ENCODE assay signal across 10 cellular contexts in the genomic region with DNA sequence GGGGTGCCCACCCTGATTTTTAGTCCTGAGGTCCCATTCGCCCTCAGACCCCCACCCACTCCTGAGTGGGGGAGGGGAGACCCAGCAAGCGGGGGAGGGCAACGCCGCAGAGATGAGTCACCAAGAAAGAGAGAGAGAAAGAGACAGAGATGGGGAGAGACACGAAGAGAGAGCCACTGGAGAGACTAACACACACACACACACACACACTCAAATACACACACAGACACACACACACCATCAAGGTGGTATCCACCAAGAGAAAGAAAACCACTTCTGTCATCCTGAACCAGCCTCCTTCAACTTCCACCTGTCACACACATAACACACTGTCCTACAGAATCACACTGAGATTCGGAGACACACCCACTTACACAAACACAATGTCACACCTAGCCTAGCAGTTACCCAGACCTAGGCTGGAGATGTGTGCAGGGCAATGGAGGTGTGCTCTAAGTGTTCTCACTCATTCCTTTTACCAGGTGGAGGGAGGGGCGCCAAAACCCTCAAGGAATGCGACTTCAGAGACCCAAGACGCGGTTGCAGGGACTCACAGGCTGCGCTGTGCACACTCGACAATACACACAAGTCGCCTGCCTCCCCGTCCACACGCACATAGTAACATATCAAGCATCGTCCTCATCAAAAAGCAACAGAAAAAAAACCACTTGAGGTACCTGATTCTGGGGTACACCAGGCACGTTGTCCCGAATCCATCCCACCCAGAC. TPM values are rescaled to one million over a fixed set of nuclear protein-coding genes. Genes with fewer than 3 reads are reported as not detected.
DNase-seq lines count a peak whose midpoint lies in the region; ATAC-seq, FAIRE-seq and TF ChIP-seq lines count a peak whose summit lies in the region.
"Had no signal": no experiment of that assay in that cellular context is flagged by ENCODE, and none has a peak within 500 bp of the region (broad histone marks: within the 10 kb centered on the region; RNA-seq: fewer than 3 reads in every experiment).

No MANE protein-coding gene starts in this region.

- no peak overlapping the region for H3K27ac ChIP-seq in HUES6 (ENCODE audit: low read depth, low read length)
- H3K27ac ChIP-seq: suprapubic skin had no signal

- H3K4me3 Mint-ChIP-seq in activated T-helper 17 cell treated with anti-CD3 and anti-CD28 coated beads, Interleukin-2, amount 50 U/mL, for 72 hours, result peak overlapping the region; percentile 54
- peak overlapping the region; percentile 1 for H3K4me3 Mint-ChIP-seq in natural killer cell
- H3K4me3 Mint-ChIP-seq: memory B cell had no signal

- no peak for FAIRE-seq in D721Med (lab: Jason Lieb, UNC)

- DNase-seq in COLO668 (lab: John Stamatoyannopoulos, UW; ENCODE audit: unreplicated experiment) (peak; percentile 33), natural killer cell (no peak), D721Med (ENCODE audit: insufficient read length, low spot score) (no peak), NCI-H524 treated with DMSO at 0.1 percent for 48 hours (lab: John Stamatoyannopoulos, UW) (no peak), HT-29 (ENCODE audit: low spot score) (no peak)
- DNase-seq: amniotic stem cell had no signal

- H3K27me3 ChIP-seq in HUES6 (ENCODE audit: control insufficient read depth, insufficient read depth, low read length), result peaks cover 93% of the 10 kb centered on the region

- TF ChIP-seq CTCF in natural killer cell (IDR thresholded peaks at IDR 0.05) (no peak), D721Med (IDR thresholded peaks at IDR 0.05; ENCODE audit: insufficient read depth, missing control alignments) (no peak)

- peaks cover 61% of the 10 kb centered on the region for H3K27me3 Mint-ChIP-seq in activated T-helper 17 cell treated with anti-CD3 and anti-CD28 coated beads, Interleukin-2, amount 50 U/mL, for 72 hours
- H3K27me3 Mint-ChIP-seq in natural killer cell (ENCODE audit: low read depth in 2 of 2), result peaks cover 67 to 70% of the 10 kb centered on the region in 2 donors

- H3K4me3 ChIP-seq in HUES6 (ENCODE audit: low read depth, low read length), result peak overlapping the region; percentile 54
- H3K4me3 ChIP-seq: suprapubic skin had no signal

- peaks cover 54% of the 10 kb centered on the region for H3K4me1 Mint-ChIP-seq in activated T-helper 17 cell treated with anti-CD3 and anti-CD28 coated beads, Interleukin-2, amount 50 U/mL, for 72 hours
- peaks cover 42 to 76% of the 10 kb centered on the region in 2 donors for H3K4me1 Mint-ChIP-seq in natural killer cell

- H3K9me3 Mint-ChIP-seq in activated T-helper 17 cell treated with anti-CD3 and anti-CD28 coated beads, Interleukin-2, amount 50 U/mL, for 72 hours, result no peaks in the 10 kb centered on the region
- H3K9me3 Mint-ChIP-seq in natural killer cell, result no peaks in the 10 kb centered on the region

- H3K36me3 Mint-ChIP-seq in activated T-helper 17 cell treated with anti-CD3 and anti-CD28 coated beads, Interleukin-2, amount 50 U/mL, for 72 hours (ENCODE audit: low read depth), result peaks cover 11% of the 10 kb centered on the region
- H3K36me3 Mint-ChIP-seq in natural killer cell, result no peaks in the 10 kb centered on the region

- peak overlapping the region; percentile 1 for H3K27ac Mint-ChIP-seq in activated T-helper 17 cell treated with anti-CD3 and anti-CD28 coated beads, Interleukin-2, amount 50 U/mL, for 72 hours
- peak overlapping the region; percentile 3 to 66 for H3K27ac Mint-ChIP-seq in natural killer cell
- H3K27ac Mint-ChIP-seq: memory B cell had no signal

- H3K36me3 ChIP-seq in HUES6 (ENCODE audit: control insufficient read depth, insufficient read depth, low read length), result no peaks in the 10 kb centered on the region
- H3K36me3 ChIP-seq: suprapubic skin had no signal

- no peaks in the 10 kb centered on the region for H3K9me3 ChIP-seq in HUES6 (ENCODE audit: control insufficient read depth, insufficient read depth, low read depth, low read length)
- H3K9me3 ChIP-seq: suprapubic skin had no signal

- peaks cover 63% of the 10 kb centered on the region for H3K4me1 ChIP-seq in HUES6 (ENCODE audit: control insufficient read depth, insufficient read depth, low read length)

- intact Hi-C loops in natural killer cell (cut with micrococcal nuclease), result loop anchor here (1.0 to 2.0 kb wide), 2 partner anchors 25 to 92 kb away; no protein-coding TSS in a partner anchor

- peak overlapping the region; percentile 42 for H3K9ac ChIP-seq in HUES6 (ENCODE audit: low read length)

- ATAC-seq in activated T-helper 17 cell treated with anti-CD3 and anti-CD28 coated beads, Interleukin-2, amount 50 U/mL, for 72 hours (replicated peaks), result no peak
- no peak for ATAC-seq in natural killer cell

RNA-seq across cellular contexts. Expression of a gene that starts 3.9 kb away (rescaled TPM):
- total RNA-seq in activated T-helper 17 cell treated with anti-CD3 and anti-CD28 coated beads, Interleukin-2, amount 50 U/mL, for 72 hours, result under 1 TPM; 0.13 to 0.48 TPM
- not detected for total RNA-seq in natural killer cell
- 0.39 and 0.48 TPM in 2 replicates for total RNA-seq in HT-29 (2014; rRNA removed; shearing (Covaris generic))

RNA-seq across cellular contexts. Expression of a gene that starts 10.8 kb away (rescaled TPM):
- total RNA-seq in activated T-helper 17 cell treated with anti-CD3 and anti-CD28 coated beads, Interleukin-2, amount 50 U/mL, for 72 hours, result not detected
- not detected for total RNA-seq in natural killer cell
- total RNA-seq in HT-29 (2014; rRNA removed; shearing (Covaris generic)), result 0.13 TPM in 2 replicates
- total RNA-seq: suprapubic skin had no signal

RNA-seq across cellular contexts. Expression of a gene that starts 15.0 kb away (rescaled TPM):
- total RNA-seq in activated T-helper 17 cell treated with anti-CD3 and anti-CD28 coated beads, Interleukin-2, amount 50 U/mL, for 72 hours, result 10 to 100 TPM; 27.4 to 59.8 TPM
- 1 to 10 TPM; 4.3 to 7.0 (median 5.0) TPM for total RNA-seq in natural killer cell
- total RNA-seq in HT-29 (2014; rRNA removed; shearing (Covaris generic)), result 272 and 277 TPM in 2 replicates

RNA-seq across cellular contexts. Expression of a gene that starts 31.6 kb away (rescaled TPM):
- total RNA-seq in activated T-helper 17 cell treated with anti-CD3 and anti-CD28 coated beads, Interleukin-2, amount 50 U/mL, for 72 hours, result not detected
- not detected for total RNA-seq in natural killer cell
- 6.7 and 8.2 TPM in 2 replicates for total RNA-seq in HT-29 (2014; rRNA removed; shearing (Covaris generic))
- total RNA-seq: suprapubic skin had no signal

RNA-seq across cellular contexts. Expression of a gene that starts 42.4 kb away (rescaled TPM):
- 1 to 10 TPM in 1 of 2 donors, under 1 TPM in 1; 0.30 to 4.5 TPM for total RNA-seq in activated T-helper 17 cell treated with anti-CD3 and anti-CD28 coated beads, Interleukin-2, amount 50 U/mL, for 72 hours
- 1 to 10 TPM in 2 of 3 donors, under 1 TPM in 1; 0.48 to 5.5 (median 1.1) TPM for total RNA-seq in natural killer cell
- 4.6 and 5.0 TPM in 2 replicates for total RNA-seq in HT-29 (2014; rRNA removed; shearing (Covaris generic))
